16 cellular contexts compared by ENCODE assay signal in genomic region chr6:109894181-109894580, GRCh38.
DNase-seq lines count a peak whose midpoint lies in the region; ATAC-seq and TF ChIP-seq lines count a peak whose summit lies in the region.
"Had no signal": no experiment of that assay in that cellular context is flagged by ENCODE, and none has a peak within 500 bp of the region (broad histone marks: within the 10 kb centered on the region; RNA-seq: fewer than 3 reads in every experiment).

No MANE protein-coding gene starts in this region.

- no peak for TF ChIP-seq CTCF in breast epithelium (IDR thresholded peaks at IDR 0.05)
- TF ChIP-seq CTCF in MCF 10A (IDR thresholded peaks at IDR 0.05; ENCODE audit: unreplicated experiment): no peak
- TF ChIP-seq CTCF in esophagus squamous epithelium (IDR thresholded peaks at IDR 0.05): no peak
- no peak for TF ChIP-seq CTCF in endothelial cell (IDR thresholded peaks at IDR 0.05; ENCODE audit: unreplicated experiment)

- no peak overlapping the region for H3K4me3 ChIP-seq in breast epithelium
- no peak overlapping the region for H3K4me3 ChIP-seq in esophagus squamous epithelium
- H3K4me3 ChIP-seq: heart left ventricle had no signal

- intact Hi-C loops in breast epithelium (cut with DNase I; ENCODE audit: low total_unique reads) (no loop called here), MCF 10A (cut with micrococcal nuclease) (no loop called here), esophagus squamous epithelium (cut with DNase I) (no loop called here)

- 63 to 100% methylated on average over 1 to 5 of the region's 5 CpGs for WGBS in esophagus squamous epithelium, 2 donors

- H3K9me3 ChIP-seq in breast epithelium (no peaks in the 10 kb centered on the region), esophagus squamous epithelium (no peaks in the 10 kb centered on the region)
- H3K9me3 ChIP-seq: Caco-2, heart left ventricle had no signal

- CTCF ChIA-PET in MCF 10A (lab: Yijun Ruan, JAX): no interaction called here

- POLR2A ChIA-PET in MCF 10A (lab: Yijun Ruan, JAX): no interaction called here

- no peaks in the 10 kb centered on the region for H3K27me3 ChIP-seq in breast epithelium
- H3K27me3 ChIP-seq in esophagus squamous epithelium: no peaks in the 10 kb centered on the region
- H3K27me3 ChIP-seq: heart left ventricle had no signal

- no peaks in the 10 kb centered on the region for H3K36me3 ChIP-seq in breast epithelium
- H3K36me3 ChIP-seq in esophagus squamous epithelium: no peaks in the 10 kb centered on the region
- H3K36me3 ChIP-seq: heart left ventricle had no signal

- H3K27ac Mint-ChIP-seq in MCF 10A (ENCODE audit: low read depth, unreplicated experiment): no peak overlapping the region
- peak overlapping the region; percentile 95 for H3K27ac Mint-ChIP-seq in stimulated activated naive B cell treated with anti-CD40 and anti-IgM and Interleukin-4, amounts not matched to agents 10 μg/mL and 1 μg/mL and 100 μg/mL, for 72 hours
- no peak overlapping the region for H3K27ac Mint-ChIP-seq in endothelial cell (ENCODE audit: unreplicated experiment)
- H3K27ac Mint-ChIP-seq: T-helper 1 cell treated with Interleukin-12 subunit alpha and Interleukin-12 subunit beta and Interleukin-4 antibody, amounts not matched to agents 30 μg/mL and 1 μg/mL, for 36 hours had no signal

- H3K4me3 Mint-ChIP-seq in MCF 10A (ENCODE audit: unreplicated experiment) (no peak overlapping the region), endothelial cell (ENCODE audit: unreplicated experiment) (no peak overlapping the region)
- peak overlapping the region; percentile 43 to 65 for H3K4me3 Mint-ChIP-seq in stimulated activated naive B cell treated with anti-CD40 and anti-IgM and Interleukin-4, amounts not matched to agents 10 μg/mL and 1 μg/mL and 100 μg/mL, for 72 hours
- H3K4me3 Mint-ChIP-seq: nephron; T-helper 1 cell treated with Interleukin-12 subunit alpha and Interleukin-12 subunit beta and Interleukin-4 antibody, amounts not matched to agents 30 μg/mL and 1 μg/mL, for 36 hours had no signal

- peaks cover 10% of the 10 kb centered on the region for H3K27me3 Mint-ChIP-seq in MCF 10A (ENCODE audit: insufficient read depth, unreplicated experiment)
- no peaks in the 10 kb centered on the region for H3K27me3 Mint-ChIP-seq in stimulated activated naive B cell treated with anti-CD40 and anti-IgM and Interleukin-4, amounts not matched to agents 10 μg/mL and 1 μg/mL and 100 μg/mL, for 72 hours
- H3K27me3 Mint-ChIP-seq in endothelial cell (ENCODE audit: unreplicated experiment): no peaks in the 10 kb centered on the region

- no peaks in the 10 kb centered on the region for H3K36me3 Mint-ChIP-seq in MCF 10A (ENCODE audit: insufficient read depth, unreplicated experiment)
- peaks cover 15 to 23% of the 10 kb centered on the region in 2 donors for H3K36me3 Mint-ChIP-seq in stimulated activated naive B cell treated with anti-CD40 and anti-IgM and Interleukin-4, amounts not matched to agents 10 μg/mL and 1 μg/mL and 100 μg/mL, for 72 hours
- H3K36me3 Mint-ChIP-seq in endothelial cell (ENCODE audit: low read depth, unreplicated experiment): peaks cover 9% of the 10 kb centered on the region

- peak; percentile 96 to 97 for ATAC-seq in stimulated activated naive B cell treated with anti-CD40 and anti-IgM and Interleukin-4, amounts not matched to agents 10 μg/mL and 1 μg/mL and 100 μg/mL, for 72 hours (replicated peaks)

- DNase-seq in breast epithelium (ENCODE audit: low spot score in 2 of 2): no peak
- DNase-seq in MCF 10A (ENCODE audit: unreplicated experiment): no peak
- DNase-seq in NOMO-1 treated with DMSO at 0.1 percent for 48 hours (lab: John Stamatoyannopoulos, UW; ENCODE audit: unreplicated experiment): peak; percentile 92
- no peak for DNase-seq in esophagus squamous epithelium (lab: John Stamatoyannopoulos, UW)
- peak; percentile 58 for DNase-seq in stimulated activated naive B cell treated with anti-CD40 and anti-IgM and Interleukin-4, amounts not matched to agents 10 μg/mL and 1 μg/mL and 100 μg/mL, for 72 hours
- no peak for DNase-seq in endothelial cell (ENCODE audit: low spot score)
- DNase-seq in retina: no peak
- no peak for DNase-seq in NCI-H1436 (lab: John Stamatoyannopoulos, UW)
- DNase-seq: activated CD4-positive, alpha-beta T cell treated with anti-CD3 and anti-CD28 coated beads for 1 hour; activated T-cell treated with anti-CD3 and anti-CD28 coated beads for 4 hours; Caco-2; cerebellar nuclear complex; heart left ventricle; left colon had no signal

- H3K27ac ChIP-seq in breast epithelium (peak overlapping the region; percentile 69 to 80), esophagus squamous epithelium (peak overlapping the region; percentile 62 to 81 (median 76))

- H3K4me1 Mint-ChIP-seq in MCF 10A (ENCODE audit: insufficient read depth, unreplicated experiment) (no peaks in the 10 kb centered on the region), endothelial cell (ENCODE audit: unreplicated experiment) (peaks cover 3% of the 10 kb centered on the region)
- peaks cover 39 to 57% of the 10 kb centered on the region in 2 donors for H3K4me1 Mint-ChIP-seq in stimulated activated naive B cell treated with anti-CD40 and anti-IgM and Interleukin-4, amounts not matched to agents 10 μg/mL and 1 μg/mL and 100 μg/mL, for 72 hours
- H3K4me1 Mint-ChIP-seq: nephron had no signal

- H3K9me3 Mint-ChIP-seq in MCF 10A (ENCODE audit: unreplicated experiment) (peaks cover 8% of the 10 kb centered on the region), endothelial cell (ENCODE audit: unreplicated experiment) (no peaks in the 10 kb centered on the region)
- peaks cover 10 to 15% of the 10 kb centered on the region in 2 donors for H3K9me3 Mint-ChIP-seq in stimulated activated naive B cell treated with anti-CD40 and anti-IgM and Interleukin-4, amounts not matched to agents 10 μg/mL and 1 μg/mL and 100 μg/mL, for 72 hours
- H3K9me3 Mint-ChIP-seq: nephron; T-helper 1 cell treated with Interleukin-12 subunit alpha and Interleukin-12 subunit beta and Interleukin-4 antibody, amounts not matched to agents 30 μg/mL and 1 μg/mL, for 36 hours had no signal

- TF ChIP-seq POLR2A in breast epithelium (IDR thresholded peaks at IDR 0.05) (no peak), esophagus squamous epithelium (IDR thresholded peaks at IDR 0.05) (no peak)

- no TSS peak for BruUV-seq in MCF 10A (replicated peaks; lab: Mats Ljungman, UMichigan)

- H3K4me1 ChIP-seq in breast epithelium: peaks cover 0 to 4% of the 10 kb centered on the region in 2 donors
- H3K4me1 ChIP-seq in esophagus squamous epithelium: peaks cover 17 to 69% (median 23%) of the 10 kb centered on the region in 3 donors

Comparison
In these comparisons a context has a peak if more than half of its experiments do, and no peak if none do; other contexts are left out.
1. DNase-seq: peak in NOMO-1 treated with DMSO at 0.1 percent for 48 hours (single experiment) and stimulated activated naive B cell treated with anti-CD40 and anti-IgM and Interleukin-4, amounts not matched to agents 10 μg/mL and 1 μg/mL and 100 μg/mL, for 72 hours (single experiment); none in breast epithelium (0 of 2), MCF 10A (single experiment), esophagus squamous epithelium (single experiment), endothelial cell (single experiment), retina (single experiment) and NCI-H1436 (single experiment).
2. H3K4me3 Mint-ChIP-seq: peak in stimulated activated naive B cell treated with anti-CD40 and anti-IgM and Interleukin-4, amounts not matched to agents 10 μg/mL and 1 μg/mL and 100 μg/mL, for 72 hours (2 of 2); none in MCF 10A (single experiment) and endothelial cell (single experiment).